10 cellular contexts compared by ENCODE assay signal in the genomic region with DNA sequence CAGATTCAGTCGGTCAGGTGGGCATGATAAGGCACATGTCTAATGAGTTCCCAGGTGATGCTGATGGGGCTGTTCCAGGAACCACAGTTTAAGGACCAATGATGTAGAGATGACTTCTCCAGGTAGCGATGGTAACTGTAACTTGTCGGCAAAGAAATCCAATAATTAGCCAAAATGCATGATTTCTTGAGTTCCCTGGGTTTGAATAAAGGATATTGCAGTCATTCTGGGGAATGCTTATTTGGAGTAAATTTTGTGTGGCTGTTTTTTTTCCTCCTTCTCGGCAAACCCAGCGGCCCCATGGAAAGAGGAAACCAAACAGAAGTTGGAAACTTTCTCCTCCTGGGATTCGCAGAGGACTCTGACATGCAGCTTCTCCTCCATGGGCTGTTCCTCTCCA. TPM values are rescaled to one million over a fixed set of nuclear protein-coding genes. Genes with fewer than 3 reads are reported as not detected.
"Had no signal": no experiment of that assay in that cellular context is flagged by ENCODE, and none has a peak within 500 bp of the region (broad histone marks: within the 10 kb centered on the region; RNA-seq: fewer than 3 reads in every experiment).

A gene (plus strand): TSS at position 301 of the 400 bp plus-strand sequence. CDS start 0 bp downstream, at position 301.

- DNase-seq: GM23248, GOT3, H7, HFFc6, KBM-7 had no signal

- H3K36me3 Mint-ChIP-seq: IgD-negative memory B cell had no signal

- ATAC-seq: HCT116, HepG2 had no signal

- H3K4me3 Mint-ChIP-seq: HFFc6 had no signal

- H3K27ac Mint-ChIP-seq: HFFc6, IgD-negative memory B cell had no signal

RNA-seq across cellular contexts. Expression of the gene that starts here (rescaled TPM):
- total RNA-seq: GM23248, H4, H7, HepG2, HFFc6, HT1080 had no signal
- polyA plus RNA-seq: GM23248, HepG2, IgD-negative memory B cell had no signal
